ENCODE assay signal across 13 cellular contexts in the genomic region with DNA sequence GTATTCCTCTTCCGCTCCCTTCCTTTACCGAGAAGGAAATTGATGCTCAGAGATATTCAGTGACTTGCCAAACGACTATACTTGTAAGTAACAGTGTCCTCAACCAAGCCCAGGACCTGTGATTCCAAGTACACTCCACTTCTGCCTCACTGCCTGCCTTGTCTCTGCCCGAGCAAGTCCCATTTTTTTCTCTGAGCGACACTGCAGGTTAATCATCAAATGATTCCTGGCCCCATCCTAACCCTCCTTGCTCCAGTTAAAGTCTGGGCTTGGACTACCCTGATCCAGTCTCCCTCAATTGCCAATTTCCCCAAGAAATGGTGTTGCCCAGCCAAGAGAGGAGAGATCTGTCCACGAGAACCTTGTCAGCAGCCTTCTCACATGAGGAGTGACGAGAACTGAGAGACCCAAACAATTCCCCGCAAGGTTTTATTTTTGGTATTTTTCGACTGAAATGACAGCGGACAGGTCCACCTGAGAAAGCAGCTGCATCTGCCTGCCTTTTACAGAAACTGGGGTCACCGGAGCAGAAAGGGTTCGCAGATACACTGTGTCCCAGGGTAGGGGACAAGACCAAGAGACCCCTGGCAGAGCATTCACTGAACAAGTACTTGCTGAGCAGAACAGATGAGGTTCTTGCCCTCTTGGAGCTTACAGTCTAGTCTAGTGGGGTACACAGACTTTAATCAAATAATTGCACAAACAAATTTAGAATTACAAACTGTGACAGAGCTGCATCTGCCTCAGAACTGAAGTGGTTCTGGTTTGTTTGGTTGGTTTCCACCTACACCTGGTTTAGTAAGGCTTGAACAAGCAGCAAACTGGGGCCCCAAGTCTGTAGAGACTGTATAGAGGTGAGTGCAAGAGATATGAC. TPM values are rescaled to one million over a fixed set of nuclear protein-coding genes. Genes with fewer than 3 reads are reported as not detected.
DNase-seq lines count a peak whose midpoint lies in the region; ATAC-seq and TF ChIP-seq lines count a peak whose summit lies in the region.
"Had no signal": no experiment of that assay in that cellular context is flagged by ENCODE, and none has a peak within 500 bp of the region (broad histone marks: within the 10 kb centered on the region; RNA-seq: fewer than 3 reads in every experiment).

No MANE protein-coding gene starts in this region.

- no peaks in the 10 kb centered on the region for H3K27me3 Mint-ChIP-seq in activated B cell treated with CpG ODN at 0.5 μM for 24 hours
- peaks cover 6% of the 10 kb centered on the region for H3K27me3 Mint-ChIP-seq in activated CD8-positive, alpha-beta memory T cell treated with anti-CD3 and anti-CD28 coated beads, Interleukin-2, amount 10 ng/mL, durations not matched to agents 7 days and 5 days

- POLR2A ChIA-PET in activated B cell treated with CpG ODN at 0.5 μM for 24 hours (lab: Charles Lee): interaction anchor here (0.6 to 14.9 kb wide), 13 partner anchors 10 to 1062 kb away, joined by 3 to 581 read pairs (median 5); a partner anchor contains a TSS

- H3K9me3 ChIP-seq in SJCRH30 (replicated peaks): no peaks in the 10 kb centered on the region
- H3K9me3 ChIP-seq: esophagus muscularis mucosa, left ventricle myocardium inferior had no signal

- no peaks in the 10 kb centered on the region for H3K27me3 ChIP-seq in SJCRH30
- H3K27me3 ChIP-seq: esophagus muscularis mucosa had no signal

- H3K4me3 ChIP-seq in SJCRH30: no peak overlapping the region
- H3K4me3 ChIP-seq: esophagus muscularis mucosa, left ventricle myocardium inferior had no signal

- no peak overlapping the region for H3K27ac ChIP-seq in SJCRH30
- H3K27ac ChIP-seq: esophagus muscularis mucosa, left ventricle myocardium inferior had no signal

- H3K4me3 Mint-ChIP-seq in activated B cell treated with CpG ODN at 0.5 μM for 24 hours: peak overlapping the region; percentile 67
- no peak overlapping the region for H3K4me3 Mint-ChIP-seq in activated CD8-positive, alpha-beta memory T cell treated with anti-CD3 and anti-CD28 coated beads, Interleukin-2, amount 10 ng/mL, durations not matched to agents 7 days and 5 days

- no peak for TF ChIP-seq CTCF in activated B cell treated with CpG ODN at 0.5 μM for 24 hours (IDR thresholded peaks at IDR 0.05)

- peak overlapping the region; percentile 98 for H3K27ac Mint-ChIP-seq in activated B cell treated with CpG ODN at 0.5 μM for 24 hours
- H3K27ac Mint-ChIP-seq in activated CD8-positive, alpha-beta memory T cell treated with anti-CD3 and anti-CD28 coated beads, Interleukin-2, amount 10 ng/mL, durations not matched to agents 7 days and 5 days: no peak overlapping the region

- H3K4me1 ChIP-seq in SJCRH30: no peaks in the 10 kb centered on the region
- H3K4me1 ChIP-seq: left ventricle myocardium inferior had no signal

- peaks cover 81% of the 10 kb centered on the region for H3K36me3 Mint-ChIP-seq in activated B cell treated with CpG ODN at 0.5 μM for 24 hours (ENCODE audit: low read depth)
- H3K36me3 Mint-ChIP-seq in activated CD8-positive, alpha-beta memory T cell treated with anti-CD3 and anti-CD28 coated beads, Interleukin-2, amount 10 ng/mL, durations not matched to agents 7 days and 5 days: peaks cover 5% of the 10 kb centered on the region

- DNase-seq in activated B cell treated with CpG ODN at 0.5 μM for 24 hours: no peak
- DNase-seq in activated CD8-positive, alpha-beta memory T cell treated with anti-CD3 and anti-CD28 coated beads, Interleukin-2, amount 10 ng/mL, durations not matched to agents 7 days and 5 days: no peak
- no peak for DNase-seq in SJCRH30
- DNase-seq in GDM1 (lab: John Stamatoyannopoulos, UW): no peak
- no peak for DNase-seq in T1000 (lab: John Stamatoyannopoulos, UW)
- DNase-seq: COR-L47, left ventricle myocardium inferior, NCI-H510A, substantia nigra had no signal

- intact Hi-C loops in activated B cell treated with CpG ODN at 0.5 μM for 24 hours (cut with micrococcal nuclease): loop anchor here (1.0 kb wide), 1 partner anchor 11 kb away; no protein-coding TSS in a partner anchor

- no peaks in the 10 kb centered on the region for H3K9me3 Mint-ChIP-seq in activated B cell treated with CpG ODN at 0.5 μM for 24 hours
- no peaks in the 10 kb centered on the region for H3K9me3 Mint-ChIP-seq in activated CD8-positive, alpha-beta memory T cell treated with anti-CD3 and anti-CD28 coated beads, Interleukin-2, amount 10 ng/mL, durations not matched to agents 7 days and 5 days (ENCODE audit: low read depth)

- H3K4me1 Mint-ChIP-seq in activated B cell treated with CpG ODN at 0.5 μM for 24 hours: no peaks in the 10 kb centered on the region
- H3K4me1 Mint-ChIP-seq in activated CD8-positive, alpha-beta memory T cell treated with anti-CD3 and anti-CD28 coated beads, Interleukin-2, amount 10 ng/mL, durations not matched to agents 7 days and 5 days: peaks cover 18% of the 10 kb centered on the region

- ATAC-seq in GM18502 (IDR thresholded peaks at IDR 0.05; ENCODE audit: poor library complexity, unreplicated experiment) (peak; percentile 53), GM19468 (IDR thresholded peaks at IDR 0.05; ENCODE audit: extremely low read depth, unreplicated experiment) (peak; percentile 15), HG03045 (IDR thresholded peaks at IDR 0.05; ENCODE audit: unreplicated experiment) (peak; percentile 43), activated B cell treated with CpG ODN at 0.5 μM for 24 hours (ENCODE audit: low read depth) (peak; percentile 51)
- no peak for ATAC-seq in activated CD8-positive, alpha-beta memory T cell treated with anti-CD3 and anti-CD28 coated beads, Interleukin-2, amount 10 ng/mL, durations not matched to agents 7 days and 5 days

- H3K36me3 ChIP-seq in SJCRH30: no peaks in the 10 kb centered on the region
- H3K36me3 ChIP-seq: esophagus muscularis mucosa, left ventricle myocardium inferior had no signal

- CTCF ChIA-PET in activated B cell treated with CpG ODN at 0.5 μM for 24 hours (lab: Charles Lee): interaction anchor here (1.2 to 3.8 kb wide), 5 partner anchors 8 to 85 kb away, joined by 4 to 15 read pairs (median 5); no protein-coding TSS in a partner anchor
- CTCF ChIA-PET in activated CD8-positive, alpha-beta memory T cell treated with anti-CD3 and anti-CD28 coated beads, Interleukin-2, amount 10 ng/mL, durations not matched to agents 7 days and 5 days (lab: Charles Lee): interaction anchor here (1.0 kb wide), 1 partner anchor 9 kb away, joined by 3 read pairs; no protein-coding TSS in a partner anchor

RNA-seq across cellular contexts. Expression of a gene that starts 11.4 kb away (rescaled TPM):
- total RNA-seq in activated B cell treated with CpG ODN at 0.5 μM for 24 hours: 141 and 155 TPM in 2 replicates
- 1 to 10 TPM; 2.9 to 7.4 TPM for total RNA-seq in activated CD8-positive, alpha-beta memory T cell treated with anti-CD3 and anti-CD28 coated beads, Interleukin-2, amount 10 ng/mL, durations not matched to agents 7 days and 5 days
- not detected in 2 replicates for total RNA-seq in SJCRH30 (2014; rRNA removed; shearing (Covaris generic))

Comparison
In these comparisons a context has a peak if more than half of its experiments do, and no peak if none do; other contexts are left out.
1. RNA of a gene that starts 11.4 kb away (total RNA-seq): 141 to 155 TPM in activated B cell treated with CpG ODN at 0.5 μM for 24 hours; 2.9 to 7.4 TPM in activated CD8-positive, alpha-beta memory T cell treated with anti-CD3 and anti-CD28 coated beads, Interleukin-2, amount 10 ng/mL, durations not matched to agents 7 days and 5 days and not detected in SJCRH30; every median in the first group is over 10 times any median in the second.